10 cellular contexts compared by ENCODE assay signal in the genomic region with DNA sequence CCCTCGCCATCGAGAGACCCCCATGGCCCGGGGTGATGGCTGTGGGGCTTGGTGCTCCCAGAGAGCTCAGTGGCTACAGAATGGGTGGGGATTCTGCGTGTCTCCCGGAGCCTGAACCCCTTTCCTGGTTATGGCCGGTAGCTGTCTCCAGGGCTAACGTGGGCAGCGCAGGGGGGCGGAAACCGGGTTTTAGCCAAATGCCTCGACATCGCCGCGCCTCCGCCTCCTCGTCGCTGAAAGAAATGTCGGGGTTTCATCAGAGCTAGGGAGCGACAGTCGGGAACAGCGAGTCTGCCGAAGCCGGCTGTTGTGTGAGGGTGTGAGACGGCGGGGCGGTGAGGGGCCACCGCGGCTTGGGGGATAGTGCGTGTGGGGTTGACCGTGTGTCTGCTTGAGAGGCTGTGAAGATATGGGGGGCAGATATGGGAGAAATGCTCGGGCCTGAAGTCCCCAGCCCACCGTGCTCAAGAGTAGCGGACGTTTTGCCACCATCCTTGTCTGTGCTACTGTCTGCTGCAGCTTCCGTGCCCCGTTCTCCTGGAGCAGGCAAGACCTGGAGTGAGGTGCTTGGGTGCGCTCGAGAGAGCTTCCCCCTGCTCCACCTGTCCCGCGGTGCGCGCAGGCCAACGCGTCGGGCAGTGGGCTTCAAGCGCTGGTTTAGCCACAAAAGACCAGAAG. TPM values are rescaled to one million over a fixed set of nuclear protein-coding genes. Genes with fewer than 3 reads are reported as not detected.
DNase-seq lines count a peak whose midpoint lies in the region; ATAC-seq and TF ChIP-seq lines count a peak whose summit lies in the region.
"Had no signal": no experiment of that assay in that cellular context is flagged by ENCODE, and none has a peak within 500 bp of the region (broad histone marks: within the 10 kb centered on the region; RNA-seq: fewer than 3 reads in every experiment).

No MANE protein-coding gene starts in this region.

- no CpG with 5 or more reads among the region's 46 CpGs for WGBS in iPS DF 6.9 (ENCODE audit: insufficient coverage, insufficient read length)

- H3K36me3 Mint-ChIP-seq in activated CD8-positive, alpha-beta memory T cell treated with anti-CD3 and anti-CD28 coated beads, Interleukin-2, amount 10 ng/mL, durations not matched to agents 7 days and 5 days, result no peaks in the 10 kb centered on the region
- peaks cover 9 to 13% of the 10 kb centered on the region in 2 donors for H3K36me3 Mint-ChIP-seq in stimulated activated naive B cell treated with anti-CD40 and anti-IgM and Interleukin-4, amounts not matched to agents 10 μg/mL and 1 μg/mL and 100 μg/mL, for 72 hours

- peak overlapping the region; percentile 5 for H3K27ac Mint-ChIP-seq in activated CD8-positive, alpha-beta memory T cell treated with anti-CD3 and anti-CD28 coated beads, Interleukin-2, amount 10 ng/mL, durations not matched to agents 7 days and 5 days
- H3K27ac Mint-ChIP-seq in stimulated activated naive B cell treated with anti-CD40 and anti-IgM and Interleukin-4, amounts not matched to agents 10 μg/mL and 1 μg/mL and 100 μg/mL, for 72 hours, result peak overlapping the region; percentile 84

- no peak overlapping the region for H3K27ac ChIP-seq in iPS DF 6.9 (ENCODE audit: low read length)

- CTCF ChIA-PET in activated CD8-positive, alpha-beta memory T cell treated with anti-CD3 and anti-CD28 coated beads, Interleukin-2, amount 10 ng/mL, durations not matched to agents 7 days and 5 days (lab: Charles Lee), result interaction anchor here (0.8 to 3.3 kb wide), 6 partner anchors 174 to 193 kb away, joined by 3 to 25 read pairs (median 12); no protein-coding TSS in a partner anchor

- peaks cover 14% of the 10 kb centered on the region for H3K4me1 ChIP-seq in iPS DF 6.9 (ENCODE audit: control insufficient read depth, insufficient read depth, low read length)

- H3K27me3 ChIP-seq in iPS DF 6.9 (ENCODE audit: control insufficient read depth, insufficient read depth, low read length), result peaks cover 67% of the 10 kb centered on the region

- H3K4me3 ChIP-seq in iPS DF 6.9 (ENCODE audit: low read length), result peak overlapping the region; percentile 14; the same call in 1 of the 2 replicates

- ATAC-seq in activated CD8-positive, alpha-beta memory T cell treated with anti-CD3 and anti-CD28 coated beads, Interleukin-2, amount 10 ng/mL, durations not matched to agents 7 days and 5 days, result no peak
- peak; percentile 7; the same call in 2 of the 3 replicates for ATAC-seq in SK-N-SH treated with all-trans-retinoic acid at 6 μM for 48 hours
- ATAC-seq in stimulated activated naive B cell treated with anti-CD40 and anti-IgM and Interleukin-4, amounts not matched to agents 10 μg/mL and 1 μg/mL and 100 μg/mL, for 72 hours (replicated peaks), result no peak

- DNase-seq in activated CD8-positive, alpha-beta memory T cell treated with anti-CD3 and anti-CD28 coated beads, Interleukin-2, amount 10 ng/mL, durations not matched to agents 7 days and 5 days, result no peak
- DNase-seq in activated CD8-positive, alpha-beta memory T cell treated with anti-CD3 and anti-CD28 coated beads, Interleukin-2, amount 50 U/mL, for 4 hours, result no peak
- DNase-seq in iPS DF 6.9 (ENCODE audit: low read depth, low spot score), result no peak
- no peak for DNase-seq in stimulated activated naive B cell treated with anti-CD40 and anti-IgM and Interleukin-4, amounts not matched to agents 10 μg/mL and 1 μg/mL and 100 μg/mL, for 72 hours
- no peak for DNase-seq in AML-193 (lab: John Stamatoyannopoulos, UW)
- DNase-seq in NCI-H1105 (lab: John Stamatoyannopoulos, UW), result no peak
- DNase-seq in middle frontal gyrus (ENCODE audit: extremely low spot score, low spot score), result no peak

- H3K9me3 ChIP-seq in iPS DF 6.9 (ENCODE audit: control insufficient read depth, insufficient read depth, low read length), result no peaks in the 10 kb centered on the region

- H3K9me3 Mint-ChIP-seq in activated CD8-positive, alpha-beta memory T cell treated with anti-CD3 and anti-CD28 coated beads, Interleukin-2, amount 10 ng/mL, durations not matched to agents 7 days and 5 days (ENCODE audit: low read depth), result no peaks in the 10 kb centered on the region
- H3K9me3 Mint-ChIP-seq in stimulated activated naive B cell treated with anti-CD40 and anti-IgM and Interleukin-4, amounts not matched to agents 10 μg/mL and 1 μg/mL and 100 μg/mL, for 72 hours, result peaks cover 0 to 5% of the 10 kb centered on the region in 2 donors

- H3K27me3 Mint-ChIP-seq in activated CD8-positive, alpha-beta memory T cell treated with anti-CD3 and anti-CD28 coated beads, Interleukin-2, amount 10 ng/mL, durations not matched to agents 7 days and 5 days, result peaks cover 83% of the 10 kb centered on the region
- H3K27me3 Mint-ChIP-seq in stimulated activated naive B cell treated with anti-CD40 and anti-IgM and Interleukin-4, amounts not matched to agents 10 μg/mL and 1 μg/mL and 100 μg/mL, for 72 hours, result peaks cover 64 to 77% of the 10 kb centered on the region in 2 donors

- no peak overlapping the region for H3K4me3 Mint-ChIP-seq in activated CD8-positive, alpha-beta memory T cell treated with anti-CD3 and anti-CD28 coated beads, Interleukin-2, amount 10 ng/mL, durations not matched to agents 7 days and 5 days
- H3K4me3 Mint-ChIP-seq in stimulated activated naive B cell treated with anti-CD40 and anti-IgM and Interleukin-4, amounts not matched to agents 10 μg/mL and 1 μg/mL and 100 μg/mL, for 72 hours, result peak overlapping the region; percentile 17 to 57

- peaks cover 2% of the 10 kb centered on the region; the same call in 1 of the 2 replicates for H3K36me3 ChIP-seq in iPS DF 6.9 (ENCODE audit: control insufficient read depth, insufficient read depth, low read length)

- peaks cover 12% of the 10 kb centered on the region for H3K4me1 Mint-ChIP-seq in activated CD8-positive, alpha-beta memory T cell treated with anti-CD3 and anti-CD28 coated beads, Interleukin-2, amount 10 ng/mL, durations not matched to agents 7 days and 5 days
- H3K4me1 Mint-ChIP-seq in stimulated activated naive B cell treated with anti-CD40 and anti-IgM and Interleukin-4, amounts not matched to agents 10 μg/mL and 1 μg/mL and 100 μg/mL, for 72 hours, result peaks cover 37 to 69% of the 10 kb centered on the region in 2 donors

TF ChIP-seq in SK-N-SH treated with all-trans-retinoic acid at 6 μM for 48 hours, 23 proteins besides CTCF, POLR2A, EP300 and RAD21 (continues in another document):
- TF ChIP-seq ZFP3 (CRISPR knock-in tag; IDR thresholded peaks at IDR 0.05) (no peak), SNAI2 (CRISPR knock-in tag; IDR thresholded peaks at IDR 0.05) (no peak), ZNF8 (CRISPR knock-in tag; IDR thresholded peaks at IDR 0.05) (no peak), POU6F1 (CRISPR knock-in tag; IDR thresholded peaks at IDR 0.05; ENCODE audit: borderline replicate concordance, low read depth) (no peak), ESRRG (CRISPR knock-in tag; IDR thresholded peaks at IDR 0.05) (no peak), OSR1 (CRISPR knock-in tag; IDR thresholded peaks at IDR 0.05) (no peak), ZFP30 (CRISPR knock-in tag; IDR thresholded peaks at IDR 0.05) (no peak), TOX (CRISPR knock-in tag; IDR thresholded peaks at IDR 0.05; ENCODE audit: borderline replicate concordance) (no peak), ZNF565 (CRISPR knock-in tag; conservative IDR thresholded peaks at IDR 0.05; ENCODE audit: low read depth) (no peak), ZC3H10 (CRISPR knock-in tag; IDR thresholded peaks at IDR 0.05) (no peak)
- TF ChIP-seq, protein P1, sequence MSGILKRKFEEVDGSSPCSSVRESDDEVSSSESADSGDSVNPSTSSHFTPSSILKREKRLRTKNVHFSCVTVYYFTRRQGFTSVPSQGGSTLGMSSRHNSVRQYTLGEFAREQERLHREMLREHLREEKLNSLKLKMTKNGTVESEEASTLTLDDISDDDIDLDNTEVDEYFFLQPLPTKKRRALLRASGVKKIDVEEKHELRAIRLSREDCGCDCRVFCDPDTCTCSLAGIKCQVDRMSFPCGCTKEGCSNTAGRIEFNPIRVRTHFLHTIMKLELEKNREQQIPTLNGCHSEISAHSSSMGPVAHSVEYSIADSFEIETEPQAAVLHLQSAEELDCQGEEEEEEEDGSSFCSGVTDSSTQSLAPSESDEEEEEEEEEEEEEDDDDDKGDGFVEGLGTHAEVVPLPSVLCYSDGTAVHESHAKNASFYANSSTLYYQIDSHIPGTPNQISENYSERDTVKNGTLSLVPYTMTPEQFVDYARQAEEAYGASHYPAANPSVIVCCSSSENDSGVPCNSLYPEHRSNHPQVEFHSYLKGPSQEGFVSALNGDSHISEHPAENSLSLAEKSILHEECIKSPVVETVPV (CRISPR knock-in tag; IDR thresholded peaks at IDR 0.05), result no peak
- TF ChIP-seq, protein P2, sequence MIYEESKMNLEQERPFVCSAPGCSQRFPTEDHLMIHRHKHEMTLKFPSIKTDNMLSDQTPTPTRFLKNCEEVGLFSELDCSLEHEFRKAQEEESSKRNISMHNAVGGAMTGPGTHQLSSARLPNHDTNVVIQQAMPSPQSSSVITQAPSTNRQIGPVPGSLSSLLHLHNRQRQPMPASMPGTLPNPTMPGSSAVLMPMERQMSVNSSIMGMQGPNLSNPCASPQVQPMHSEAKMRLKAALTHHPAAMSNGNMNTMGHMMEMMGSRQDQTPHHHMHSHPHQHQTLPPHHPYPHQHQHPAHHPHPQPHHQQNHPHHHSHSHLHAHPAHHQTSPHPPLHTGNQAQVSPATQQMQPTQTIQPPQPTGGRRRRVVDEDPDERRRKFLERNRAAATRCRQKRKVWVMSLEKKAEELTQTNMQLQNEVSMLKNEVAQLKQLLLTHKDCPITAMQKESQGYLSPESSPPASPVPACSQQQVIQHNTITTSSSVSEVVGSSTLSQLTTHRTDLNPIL (CRISPR knock-in tag; IDR thresholded peaks at IDR 0.05; ENCODE audit: low read depth), result no peak

RNA-seq across cellular contexts. Expression of gene ISLR2, which starts 0.8 kb away (rescaled TPM):
- under 1 TPM; 0.14 to 0.20 TPM for total RNA-seq in activated CD8-positive, alpha-beta memory T cell treated with anti-CD3 and anti-CD28 coated beads, Interleukin-2, amount 10 ng/mL, durations not matched to agents 7 days and 5 days
- total RNA-seq: epithelial cell of proximal tubule, myocyte had no signal

RNA-seq across cellular contexts. Expression of gene ISLR, which starts 44.0 kb away (rescaled TPM):
- total RNA-seq in activated CD8-positive, alpha-beta memory T cell treated with anti-CD3 and anti-CD28 coated beads, Interleukin-2, amount 10 ng/mL, durations not matched to agents 7 days and 5 days, result not detected
- total RNA-seq: epithelial cell of proximal tubule had no signal

RNA-seq across cellular contexts. Expression of gene GOLGA6A, which starts 47.2 kb away (rescaled TPM):
- total RNA-seq in activated CD8-positive, alpha-beta memory T cell treated with anti-CD3 and anti-CD28 coated beads, Interleukin-2, amount 10 ng/mL, durations not matched to agents 7 days and 5 days, result not detected
- total RNA-seq: epithelial cell of proximal tubule, myocyte had no signal
